8 cellular contexts compared by ENCODE assay signal in the genomic region with DNA sequence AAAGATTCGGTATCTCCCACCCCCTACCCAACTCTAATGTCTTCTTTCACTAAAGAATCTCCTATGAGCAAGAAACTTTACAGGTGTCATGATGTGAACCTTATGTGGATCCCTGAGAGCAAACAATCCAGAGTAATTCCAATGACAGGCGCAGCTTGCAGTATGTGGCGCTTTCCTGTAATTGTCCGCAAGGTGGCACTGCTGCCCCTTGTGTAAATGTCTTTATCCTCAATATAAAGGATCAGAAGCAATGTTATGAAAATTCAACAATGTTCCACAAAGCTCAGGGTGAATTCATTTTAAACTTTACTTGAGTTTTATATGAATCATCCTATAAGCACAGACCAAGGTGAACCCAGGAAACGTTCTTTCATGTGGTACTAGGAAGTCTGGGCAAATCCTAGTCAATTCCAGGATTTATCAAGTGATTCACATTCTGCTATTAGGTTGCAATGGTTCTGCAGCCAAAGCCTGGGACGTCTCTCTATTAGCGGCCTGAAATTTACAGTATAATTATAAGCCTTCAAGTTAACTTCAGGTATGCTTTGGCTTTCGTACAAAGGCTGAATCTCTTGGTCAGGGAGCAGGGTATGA.
DNase-seq lines count a peak whose midpoint lies in the region; FAIRE-seq and TF ChIP-seq lines count a peak whose summit lies in the region.

No MANE protein-coding gene starts in this region.

- TF ChIP-seq CTCF in Peyer's patch (IDR thresholded peaks at IDR 0.05) = peak; percentile 48 to 95 (median 87)

- TF ChIP-seq RAD21 in Ishikawa (IDR thresholded peaks at IDR 0.05; ENCODE audit: low read depth) = peak; percentile 84

- H3K4me3 ChIP-seq in Peyer's patch (no peak overlapping the region), neuronal stem cell (ENCODE audit: low read length in 2 of 2) (no peak overlapping the region)

- H2AFZ ChIP-seq in neuronal stem cell (ENCODE audit: low read length) = no peak overlapping the region

- no peak overlapping the region for H3K9ac ChIP-seq in neuronal stem cell (ENCODE audit: low read depth, low read length, poor library complexity)

- H3K4ac ChIP-seq in neuronal stem cell (ENCODE audit: low read length) = no peak overlapping the region

- H2BK15ac ChIP-seq in neuronal stem cell (ENCODE audit: low read length) = no peak overlapping the region

- H2BK12ac ChIP-seq in neuronal stem cell (ENCODE audit: low read length) = no peak overlapping the region

- no peaks in the 10 kb centered on the region for H3K9me3 ChIP-seq in Peyer's patch
- no peaks in the 10 kb centered on the region for H3K9me3 ChIP-seq in neuronal stem cell (replicated peaks in 1 of 2; ENCODE audit: control insufficient read depth in 2 of 2, insufficient read depth in 1 of 2, low read depth in 1 of 2, low read length in 2 of 2)

- no peak overlapping the region for H4K8ac ChIP-seq in neuronal stem cell (ENCODE audit: low read depth, low read length)

- H2AK5ac ChIP-seq in neuronal stem cell (ENCODE audit: low read depth, low read length) = no peak overlapping the region

- WGBS in neuronal stem cell (ENCODE audit: extremely low coverage in 2 of 2, insufficient read length in 2 of 2, insufficient replicate concordance in 1 of 2), 2 donors = no CpG with 5 or more reads among the region's 8 CpGs

- no peaks in the 10 kb centered on the region for H3K36me3 ChIP-seq in Peyer's patch
- no peaks in the 10 kb centered on the region for H3K36me3 ChIP-seq in neuronal stem cell (replicated peaks in 1 of 2; ENCODE audit: control insufficient read depth in 2 of 2, insufficient read depth in 2 of 2, low read length in 2 of 2)

- no peak for TF ChIP-seq POLR2A in Peyer's patch (IDR thresholded peaks at IDR 0.05)

- H2BK120ac ChIP-seq in neuronal stem cell (ENCODE audit: low read depth, low read length) = no peak overlapping the region

- H2BK5ac ChIP-seq in neuronal stem cell (ENCODE audit: low read length) = no peak overlapping the region

- FAIRE-seq in GM19239 (lab: Jason Lieb, UNC) = peak; percentile 86

- H3K23ac ChIP-seq in neuronal stem cell (ENCODE audit: low read depth, low read length, poor library complexity) = no peak overlapping the region

- TF ChIP-seq EP300 in Ishikawa (IDR thresholded peaks at IDR 0.05; ENCODE audit: borderline replicate concordance) = no peak

- no peak overlapping the region for H4K91ac ChIP-seq in neuronal stem cell (ENCODE audit: low read depth, low read length, poor library complexity)

- DNase-seq in C1 segment of cervical spinal cord (lab: John Stamatoyannopoulos, UW) = peak in 11 of 14 donors; percentile 2 to 64 (median 39)
- peak; percentile 14 for DNase-seq in GM19239 (ENCODE audit: insufficient read length, low spot score)
- DNase-seq in Peyer's patch = peak; percentile 67 to 94 (median 79)
- DNase-seq in activated T-helper 1 cell treated with anti-CD3 and anti-CD28 coated beads, Interleukin-2, amount 50 U/mL, for 16 hours (ENCODE audit: low read depth in 1 of 2, low spot score in 1 of 2) = peak; percentile 35 to 37
- DNase-seq in fibroblast of the conjunctiva (ENCODE audit: low read depth) = peak; percentile 63
- DNase-seq in neuronal stem cell (ENCODE audit: low spot score) = peak; percentile 62
- DNase-seq in superior temporal gyrus (ENCODE audit: extremely low spot score) = peak; percentile 97

- H3K14ac ChIP-seq in neuronal stem cell (ENCODE audit: low read length) = no peak overlapping the region

- peaks cover 2% of the 10 kb centered on the region for H3K79me1 ChIP-seq in neuronal stem cell (ENCODE audit: low read depth, low read length)

- H3K4me2 ChIP-seq in neuronal stem cell (ENCODE audit: insufficient read depth, low read length, poor library complexity, severe bottlenecking) = no peak overlapping the region

- no peak overlapping the region for H3K18ac ChIP-seq in neuronal stem cell (ENCODE audit: low read length)

- H3K27me3 ChIP-seq in Peyer's patch (no peaks in the 10 kb centered on the region), neuronal stem cell (ENCODE audit: control insufficient read depth in 3 of 3, insufficient read depth in 3 of 3, low read depth in 1 of 3, low read length in 3 of 3) (no peaks in the 10 kb centered on the region)

- H3K4me1 ChIP-seq in Peyer's patch = no peaks in the 10 kb centered on the region
- H3K4me1 ChIP-seq in neuronal stem cell (ENCODE audit: control insufficient read depth in 2 of 2, insufficient read depth in 1 of 2, low read depth in 1 of 2, low read length in 2 of 2) = no peaks in the 10 kb centered on the region

- H3K27ac ChIP-seq in Peyer's patch (no peak overlapping the region), neuronal stem cell (replicated peaks; ENCODE audit: low read length) (no peak overlapping the region)

TF ChIP-seq in Ishikawa, 13 proteins besides CTCF, POLR2A, EP300 and RAD21:
- no peak for TF ChIP-seq USF1 (IDR thresholded peaks at IDR 0.05)
- no peak for TF ChIP-seq MAX (IDR thresholded peaks at IDR 0.05)
- TF ChIP-seq YY1 (IDR thresholded peaks at IDR 0.05; ENCODE audit: low read depth) = no peak

Comparison
In these comparisons a context has a peak if more than half of its experiments do, and no peak if none do; other contexts are left out.
1. DNase-seq: peak in every context shown above with its lines; median percentile 97 in superior temporal gyrus; 79 in Peyer's patch; 63 in fibroblast of the conjunctiva; 62 in neuronal stem cell; 39 in C1 segment of cervical spinal cord; 36 in activated T-helper 1 cell treated with anti-CD3 and anti-CD28 coated beads, Interleukin-2, amount 50 U/mL, for 16 hours; 14 in GM19239.